ENCODE assay signal across 11 cellular contexts in the genomic region with DNA sequence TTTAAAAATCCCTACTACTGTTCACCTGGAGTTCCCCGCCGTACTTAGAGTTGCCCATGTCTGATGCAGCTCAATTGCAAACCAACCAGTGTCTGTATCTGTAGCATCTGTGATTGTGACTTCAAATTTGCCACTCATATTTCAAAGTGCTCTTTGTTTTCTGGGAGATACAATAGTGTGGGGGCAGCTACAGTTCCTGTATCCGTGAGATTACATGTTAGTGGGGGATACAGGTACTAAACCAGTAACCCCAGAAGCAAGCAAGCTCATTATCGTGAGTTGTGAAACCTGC.
DNase-seq lines count a peak whose midpoint lies in the region; ATAC-seq and TF ChIP-seq lines count a peak whose summit lies in the region.
"Had no signal": no experiment of that assay in that cellular context is flagged by ENCODE, and none has a peak within 500 bp of the region (broad histone marks: within the 10 kb centered on the region; RNA-seq: fewer than 3 reads in every experiment).

No MANE protein-coding gene starts in this region.

- TF ChIP-seq CTCF in 22Rv1 (IDR thresholded peaks at IDR 0.05) (peak; percentile 68), HFFc6 (IDR thresholded peaks at IDR 0.05) (peak; percentile 60), chondrocyte (IDR thresholded peaks at IDR 0.05) (peak; percentile 36), mesothelial cell of epicardium (IDR thresholded peaks at IDR 0.05; ENCODE audit: unreplicated experiment) (peak; percentile 16)

- H3K36me3 Mint-ChIP-seq in HFFc6 (ENCODE audit: low read depth) (0 out of 2 replicates have a peak, but pooled peaks cover 4% of the 10 kb centered on the region), chondrocyte (ENCODE audit: low read depth) (no peaks in the 10 kb centered on the region), mesothelial cell of epicardium (no peaks in the 10 kb centered on the region)
- no peaks in the 10 kb centered on the region for H3K36me3 Mint-ChIP-seq in activated T-helper 2 cell treated with anti-CD3 and anti-CD28 coated beads, Interferon-gamma antibody, Interleukin-2, Interleukin-4, amounts not matched to agents 10 μg/mL and 5 μg/mL and 100 μg/mL, durations not matched to agents 14 hours and 24 hours and 36 hours (ENCODE audit: low read depth)

- H3K27ac ChIP-seq in 22Rv1 = no peak overlapping the region
- H3K27ac ChIP-seq: BLaER1 treated with 17β-estradiol and CSF1 and Interleukin-3, amounts not matched to agents 10 nM and 100 nM; HL-60 had no signal

- DNase-seq in HFFc6 (no peak), chondrocyte (ENCODE audit: low spot score) (no peak), mesothelial cell of epicardium (ENCODE audit: low spot score in 2 of 2, unreplicated experiment in 2 of 2) (no peak), NCI-H1092 treated with DMSO at 0.1 percent for 48 hours (lab: John Stamatoyannopoulos, UW) (no peak), NCI-H226 (no peak)
- no peak for DNase-seq in activated T-helper 2 cell treated with anti-CD3 and anti-CD28 coated beads, Interferon-gamma antibody, Interleukin-2, Interleukin-4, amounts not matched to agents 10 μg/mL and 5 μg/mL and 100 μg/mL, durations not matched to agents 14 hours and 24 hours and 36 hours (ENCODE audit: low spot score)
- DNase-seq: DMS79 had no signal

- ATAC-seq in GM21381 (IDR thresholded peaks at IDR 0.05; ENCODE audit: unreplicated experiment) = no peak

- intact Hi-C loops in activated T-helper 2 cell treated with anti-CD3 and anti-CD28 coated beads, Interferon-gamma antibody, Interleukin-2, Interleukin-4, amounts not matched to agents 10 μg/mL and 5 μg/mL and 100 μg/mL, durations not matched to agents 14 hours and 24 hours and 36 hours (cut with micrococcal nuclease) = no loop called here

- H3K9me3 Mint-ChIP-seq in HFFc6 = no peaks in the 10 kb centered on the region
- H3K9me3 Mint-ChIP-seq in chondrocyte (ENCODE audit: low read depth) = no peaks in the 10 kb centered on the region
- H3K9me3 Mint-ChIP-seq in mesothelial cell of epicardium = no peaks in the 10 kb centered on the region
- H3K9me3 Mint-ChIP-seq in activated T-helper 2 cell treated with anti-CD3 and anti-CD28 coated beads, Interferon-gamma antibody, Interleukin-2, Interleukin-4, amounts not matched to agents 10 μg/mL and 5 μg/mL and 100 μg/mL, durations not matched to agents 14 hours and 24 hours and 36 hours = no peaks in the 10 kb centered on the region

- no peak overlapping the region for H3K4me3 Mint-ChIP-seq in HFFc6
- H3K4me3 Mint-ChIP-seq in chondrocyte (ENCODE audit: unreplicated experiment) = no peak overlapping the region
- H3K4me3 Mint-ChIP-seq in mesothelial cell of epicardium = no peak overlapping the region
- H3K4me3 Mint-ChIP-seq in activated T-helper 2 cell treated with anti-CD3 and anti-CD28 coated beads, Interferon-gamma antibody, Interleukin-2, Interleukin-4, amounts not matched to agents 10 μg/mL and 5 μg/mL and 100 μg/mL, durations not matched to agents 14 hours and 24 hours and 36 hours (ENCODE audit: low read depth) = no peak overlapping the region

- H3K27me3 Mint-ChIP-seq in HFFc6 (ENCODE audit: insufficient read depth) = peaks cover 32% of the 10 kb centered on the region
- H3K27me3 Mint-ChIP-seq in chondrocyte (ENCODE audit: low read depth) = peaks cover 2% of the 10 kb centered on the region
- peaks cover 3% of the 10 kb centered on the region for H3K27me3 Mint-ChIP-seq in mesothelial cell of epicardium (ENCODE audit: low read depth)
- H3K27me3 Mint-ChIP-seq in activated T-helper 2 cell treated with anti-CD3 and anti-CD28 coated beads, Interferon-gamma antibody, Interleukin-2, Interleukin-4, amounts not matched to agents 10 μg/mL and 5 μg/mL and 100 μg/mL, durations not matched to agents 14 hours and 24 hours and 36 hours (ENCODE audit: low read depth) = peaks cover 2% of the 10 kb centered on the region

- H3K27ac Mint-ChIP-seq in HFFc6 (no peak overlapping the region), chondrocyte (ENCODE audit: unreplicated experiment) (no peak overlapping the region), mesothelial cell of epicardium (no peak overlapping the region)
- no peak overlapping the region for H3K27ac Mint-ChIP-seq in activated T-helper 2 cell treated with anti-CD3 and anti-CD28 coated beads, Interferon-gamma antibody, Interleukin-2, Interleukin-4, amounts not matched to agents 10 μg/mL and 5 μg/mL and 100 μg/mL, durations not matched to agents 14 hours and 24 hours and 36 hours

- H3K4me1 Mint-ChIP-seq in HFFc6 (ENCODE audit: low read depth) = peaks cover 1% of the 10 kb centered on the region; the same call in 1 of the 2 replicates
- H3K4me1 Mint-ChIP-seq in chondrocyte (ENCODE audit: low read depth) = peaks cover 3% of the 10 kb centered on the region
- H3K4me1 Mint-ChIP-seq in mesothelial cell of epicardium = no peaks in the 10 kb centered on the region
- H3K4me1 Mint-ChIP-seq in activated T-helper 2 cell treated with anti-CD3 and anti-CD28 coated beads, Interferon-gamma antibody, Interleukin-2, Interleukin-4, amounts not matched to agents 10 μg/mL and 5 μg/mL and 100 μg/mL, durations not matched to agents 14 hours and 24 hours and 36 hours (ENCODE audit: low read depth) = no peaks in the 10 kb centered on the region

Comparison
In these comparisons a context has a peak if more than half of its experiments do, and no peak if none do; other contexts are left out.
1. CTCF ChIP-seq: peak in every context shown above with its lines; median percentile 68 in 22Rv1; 60 in HFFc6; 36 in chondrocyte; 16 in mesothelial cell of epicardium.